Comparison of ENCODE assay signal across 28 cellular contexts in genomic region chr9:88529496-88529895, GRCh38. TPM values are rescaled to one million over a fixed set of nuclear protein-coding genes. Genes with fewer than 3 reads are reported as not detected.
DNase-seq lines count a peak whose midpoint lies in the region; ATAC-seq and TF ChIP-seq lines count a peak whose summit lies in the region.
"Had no signal": no experiment of that assay in that cellular context is flagged by ENCODE, and none has a peak within 500 bp of the region (broad histone marks: within the 10 kb centered on the region; RNA-seq: fewer than 3 reads in every experiment).

No MANE protein-coding gene starts in this region.

- H3K36me3 Mint-ChIP-seq in GM23338 (ENCODE audit: low read depth) = no peaks in the 10 kb centered on the region
- H3K36me3 Mint-ChIP-seq: activated naive CD4-positive, alpha-beta T cell treated with anti-CD3 and anti-CD28 coated beads, Interleukin-2, amount 10 ng/mL, durations not matched to agents 7 days and 5 days; immature natural killer cell had no signal

- no peak overlapping the region for H3K27ac Mint-ChIP-seq in GM23338
- H3K27ac Mint-ChIP-seq: activated naive CD4-positive, alpha-beta T cell treated with anti-CD3 and anti-CD28 coated beads, Interleukin-2, amount 10 ng/mL, durations not matched to agents 7 days and 5 days; activated T-helper 1 cell treated with anti-CD3 and anti-CD28 coated beads, Interleukin-12 subunit alpha, Interleukin-12 subunit beta, Interleukin-2, Interleukin-4 antibody, amounts not matched to agents 30 ng/mL and 10 ng/mL and 1 ng/mL, durations not matched to agents 14 hours and 24 hours and 36 hours; immature natural killer cell had no signal

- H3K4me1 Mint-ChIP-seq in GM23338 = peaks cover 44% of the 10 kb centered on the region

- intact Hi-C loops in HCT116 (cut with micrococcal nuclease) = no loop called here

- WGBS in hepatocyte (ENCODE audit: low lambda C conversion rate, missing lambda C conversion rate) = 95% methylated on average over 6 of the region's 6 CpGs

- H3K4me2 ChIP-seq in HCT116 (ENCODE audit: low read length) = peak overlapping the region; percentile 32
- peak overlapping the region; percentile 25 for H3K4me2 ChIP-seq in hepatocyte
- H3K4me2 ChIP-seq in skeletal muscle satellite cell (ENCODE audit: low read length) = peak overlapping the region; percentile 47
- H3K4me2 ChIP-seq in GM23338 = no peak overlapping the region

- H3F3A ChIP-seq in GM23338 (replicated peaks; ENCODE audit: low read depth) = peaks cover 14% of the 10 kb centered on the region

- DNase-seq in HCT116 (ENCODE audit: low read depth, low spot score) (no peak), SJSA1 (ENCODE audit: low read depth in 1 of 2, low spot score in 2 of 2) (no peak), hepatocyte (ENCODE audit: low spot score) (no peak), GM23338 (ENCODE audit: low spot score) (no peak), anterior cingulate cortex (lab: John Stamatoyannopoulos, UW) (no peak)
- DNase-seq in activated T-cell treated with anti-CD3 and anti-CD28 coated beads, Interleukin-2, amount 50 U/mL, for 48 hours = no peak
- no peak for DNase-seq in activated CD8-positive, alpha-beta memory T cell treated with anti-CD3 and anti-CD28 coated beads, Interleukin-2, amount 50 U/mL, for 4 hours
- DNase-seq: activated naive CD4-positive, alpha-beta T cell treated with anti-CD3 and anti-CD28 coated beads, Interleukin-2, amount 10 ng/mL, durations not matched to agents 7 days and 5 days; amniotic stem cell; C1 segment of cervical spinal cord; Caco-2; central memory CD4-positive, alpha-beta T cell; dermis blood vessel endothelial cell; esophagus squamous epithelium; gastrocnemius medialis; GF-D8; hippocampal formation; immature natural killer cell; mesendoderm; NCI-H1105 treated with DMSO at 0.1 percent for 48 hours; NCI-H2029; upper lobe of left lung had no signal

- BruUV-seq in HCT116 (replicated peaks; lab: Mats Ljungman, UMichigan) = no TSS peak

- POLR2A ChIA-PET in HCT116 (lab: Charles Lee) = no interaction called here

- H3K4me3 ChIP-seq in HCT116 (replicated peaks in 1 of 2; ENCODE audit: low read depth in 1 of 2, low read length in 2 of 2) (no peak overlapping the region), SJSA1 (no peak overlapping the region), hepatocyte (no peak overlapping the region), skeletal muscle satellite cell (ENCODE audit: low read length) (peak overlapping the region; percentile 36), GM23338 (no peak overlapping the region)
- H3K4me3 ChIP-seq: esophagus squamous epithelium, gastrocnemius medialis, K562, upper lobe of left lung had no signal

- H2AFZ ChIP-seq in HCT116 (ENCODE audit: low read depth, low read length, poor library complexity, severe bottlenecking) (no peak overlapping the region), hepatocyte (no peak overlapping the region), GM23338 (no peak overlapping the region)

- H3K36me3 ChIP-seq in HCT116 (ENCODE audit: control insufficient read depth in 1 of 2, insufficient read depth in 2 of 2, low read length in 2 of 2) = no peaks in the 10 kb centered on the region
- peaks cover 16% of the 10 kb centered on the region for H3K36me3 ChIP-seq in SJSA1
- H3K36me3 ChIP-seq in hepatocyte (replicated peaks; ENCODE audit: insufficient read depth, low read depth) = no peaks in the 10 kb centered on the region
- no peaks in the 10 kb centered on the region for H3K36me3 ChIP-seq in skeletal muscle satellite cell (ENCODE audit: insufficient read depth, low read length)
- no peaks in the 10 kb centered on the region for H3K36me3 ChIP-seq in GM23338 (ENCODE audit: insufficient read depth)
- H3K36me3 ChIP-seq: esophagus squamous epithelium, gastrocnemius medialis, upper lobe of left lung had no signal

- H3K4me3 Mint-ChIP-seq in GM23338 = no peak overlapping the region
- H3K4me3 Mint-ChIP-seq: activated naive CD4-positive, alpha-beta T cell treated with anti-CD3 and anti-CD28 coated beads, Interleukin-2, amount 10 ng/mL, durations not matched to agents 7 days and 5 days; activated T-helper 1 cell treated with anti-CD3 and anti-CD28 coated beads, Interleukin-12 subunit alpha, Interleukin-12 subunit beta, Interleukin-2, Interleukin-4 antibody, amounts not matched to agents 30 ng/mL and 10 ng/mL and 1 ng/mL, durations not matched to agents 14 hours and 24 hours and 36 hours; immature natural killer cell had no signal

- no peak overlapping the region for H3K9ac ChIP-seq in HCT116 (ENCODE audit: low read length)
- H3K9ac ChIP-seq in skeletal muscle satellite cell (ENCODE audit: low read depth, low read length) = peak overlapping the region; percentile 34

- no peaks in the 10 kb centered on the region for H3K79me2 ChIP-seq in HCT116 (ENCODE audit: insufficient read depth, low read length)
- no peaks in the 10 kb centered on the region for H3K79me2 ChIP-seq in hepatocyte
- H3K79me2 ChIP-seq in GM23338 (replicated peaks; ENCODE audit: insufficient read depth) = no peaks in the 10 kb centered on the region

- RAD21 ChIA-PET in HCT116 (lab: Charles Lee; ENCODE audit: low non-redundant PET in 1 of 2, low total read pairs in 2 of 2, uncharacterized antibody in 2 of 2, unreplicated experiment in 2 of 2) = no interaction called here

- no peak for ATAC-seq in HCT116
- no peak for ATAC-seq in GM23338
- ATAC-seq: gastrocnemius medialis, K562, left lobe of liver, Right ventricle myocardium inferior had no signal

- CTCF ChIA-PET in HCT116 (lab: Charles Lee) = no interaction called here

- no peak for TF ChIP-seq CTCF in HCT116 (IDR thresholded peaks at IDR 0.05 in 2 of 3, conservative IDR thresholded peaks at IDR 0.05 in 1 of 3; ENCODE audit: borderline replicate concordance in 1 of 3, insufficient read depth in 1 of 3, low read depth in 2 of 3, low read length in 2 of 3)
- TF ChIP-seq CTCF in hepatocyte (IDR thresholded peaks at IDR 0.05; ENCODE audit: poor library complexity) = no peak
- no peak for TF ChIP-seq CTCF in GM23338 (conservative IDR thresholded peaks at IDR 0.05; ENCODE audit: low read depth in 2 of 2)

- H3K9me2 ChIP-seq in HCT116 (ENCODE audit: insufficient read depth) (no peaks in the 10 kb centered on the region), hepatocyte (replicated peaks; ENCODE audit: insufficient read depth) (no peaks in the 10 kb centered on the region), GM23338 (ENCODE audit: insufficient read depth) (no peaks in the 10 kb centered on the region)

- H3K27me3 ChIP-seq in HCT116 (ENCODE audit: insufficient read depth, low read length) (no peaks in the 10 kb centered on the region), SJSA1 (replicated peaks) (no peaks in the 10 kb centered on the region), hepatocyte (no peaks in the 10 kb centered on the region), skeletal muscle satellite cell (ENCODE audit: control insufficient read depth, insufficient read depth, low read length) (no peaks in the 10 kb centered on the region), GM23338 (ENCODE audit: insufficient read depth) (0 out of 2 replicates have a peak, but pooled peaks cover 2% of the 10 kb centered on the region)
- H3K27me3 ChIP-seq: upper lobe of left lung had no signal

- H3K4me1 ChIP-seq in HCT116 (ENCODE audit: control insufficient read depth in 1 of 2, insufficient read depth in 2 of 2, low read length in 2 of 2) (peaks cover 14 to 31% of the 10 kb centered on the region in 2 experiments), SJSA1 (replicated peaks) (peaks cover 74% of the 10 kb centered on the region), hepatocyte (ENCODE audit: insufficient read depth) (peaks cover 26% of the 10 kb centered on the region), skeletal muscle satellite cell (ENCODE audit: control insufficient read depth, insufficient read depth, low read length) (peaks cover 51% of the 10 kb centered on the region), GM23338 (ENCODE audit: insufficient read depth) (peaks cover 24% of the 10 kb centered on the region)
- H3K4me1 ChIP-seq: gastrocnemius medialis had no signal

- no peak for TF ChIP-seq RAD21 in HCT116 (IDR thresholded peaks at IDR 0.05; ENCODE audit: low read depth)

- no peak for TF ChIP-seq POLR2A in HCT116 (IDR thresholded peaks at IDR 0.05; ENCODE audit: borderline replicate concordance, extremely low read depth, insufficient read depth, insufficient read length)

- H3K9me3 ChIP-seq in HCT116 (ENCODE audit: control insufficient read depth in 1 of 2, insufficient read depth in 1 of 2, low read depth in 1 of 2, low read length in 2 of 2) (no peaks in the 10 kb centered on the region), SJSA1 (replicated peaks) (no peaks in the 10 kb centered on the region), hepatocyte (ENCODE audit: low read depth) (no peaks in the 10 kb centered on the region), skeletal muscle satellite cell (replicated peaks; ENCODE audit: low read length) (no peaks in the 10 kb centered on the region)
- H3K9me3 ChIP-seq: Caco-2, esophagus squamous epithelium, gastrocnemius medialis, upper lobe of left lung had no signal

- peaks cover 6% of the 10 kb centered on the region for H3K9me3 Mint-ChIP-seq in GM23338
- H3K9me3 Mint-ChIP-seq: activated naive CD4-positive, alpha-beta T cell treated with anti-CD3 and anti-CD28 coated beads, Interleukin-2, amount 10 ng/mL, durations not matched to agents 7 days and 5 days; immature natural killer cell had no signal

- peaks cover 25% of the 10 kb centered on the region for H3K27me3 Mint-ChIP-seq in GM23338 (ENCODE audit: insufficient read depth, low read depth, poor library complexity)

- H4K20me1 ChIP-seq in HCT116 (ENCODE audit: insufficient read depth) (no peaks in the 10 kb centered on the region), hepatocyte (ENCODE audit: insufficient read depth, poor library complexity, severe bottlenecking) (no peaks in the 10 kb centered on the region), GM23338 (replicated peaks; ENCODE audit: insufficient read depth) (no peaks in the 10 kb centered on the region)

- H3K27ac ChIP-seq in HCT116 (ENCODE audit: low read depth, low read length) = no peak overlapping the region
- H3K27ac ChIP-seq in SJSA1 = peak overlapping the region; percentile 95
- H3K27ac ChIP-seq in hepatocyte = peak overlapping the region; percentile 70
- no peak overlapping the region for H3K27ac ChIP-seq in GM23338 (ENCODE audit: low read depth)
- H3K27ac ChIP-seq: gastrocnemius medialis, upper lobe of left lung had no signal

RNA-seq across cellular contexts. Expression of gene NXNL2, which starts 5.5 kb away (rescaled TPM):
- 0.86 TPM for total RNA-seq in HCT116 (2021; ENCODE audit: unreplicated experiment)
- 0.77 and 1.0 TPM in 2 replicates for polyA plus RNA-seq in HCT116 (2012)
- 0.68 and 1.1 TPM in 2 replicates for total RNA-seq in SJSA1 (2014; rRNA removed; shearing (Covaris generic))
- total RNA-seq in hepatocyte = 0.57 and 0.84 TPM in 2 replicates
- polyA plus RNA-seq in hepatocyte = 1.0 and 2.5 TPM in 2 replicates
- total RNA-seq in skeletal muscle satellite cell (2012; rRNA removed) = not detected in 2 replicates
- 4.3 and 5.1 TPM in 2 replicates for total RNA-seq in GM23338 (2014; rRNA removed; shearing (Covaris generic))
- polyA plus RNA-seq in GM23338 (2016; fragmentation: Nextera tagmentation; extraction: Ambion mirVana) = 3.2 and 3.4 TPM in 2 replicates
- total RNA-seq: activated T-helper 1 cell treated with anti-CD3 and anti-CD28 coated beads, Interleukin-12 subunit alpha, Interleukin-12 subunit beta, Interleukin-2, Interleukin-4 antibody, amounts not matched to agents 30 ng/mL and 10 ng/mL and 1 ng/mL, durations not matched to agents 14 hours and 24 hours and 36 hours; dermis blood vessel endothelial cell; gastrocnemius medialis; HT-29; K562; left lobe of liver; Right ventricle myocardium inferior had no signal
- polyA plus RNA-seq: immature natural killer cell had no signal

Comparison
In these comparisons a context has a peak if more than half of its experiments do, and no peak if none do; other contexts are left out.
1. H3K27ac ChIP-seq: peak in SJSA1 (single experiment) and hepatocyte (single experiment); none in HCT116 (single experiment) and GM23338 (single experiment).